In the genomic region with DNA sequence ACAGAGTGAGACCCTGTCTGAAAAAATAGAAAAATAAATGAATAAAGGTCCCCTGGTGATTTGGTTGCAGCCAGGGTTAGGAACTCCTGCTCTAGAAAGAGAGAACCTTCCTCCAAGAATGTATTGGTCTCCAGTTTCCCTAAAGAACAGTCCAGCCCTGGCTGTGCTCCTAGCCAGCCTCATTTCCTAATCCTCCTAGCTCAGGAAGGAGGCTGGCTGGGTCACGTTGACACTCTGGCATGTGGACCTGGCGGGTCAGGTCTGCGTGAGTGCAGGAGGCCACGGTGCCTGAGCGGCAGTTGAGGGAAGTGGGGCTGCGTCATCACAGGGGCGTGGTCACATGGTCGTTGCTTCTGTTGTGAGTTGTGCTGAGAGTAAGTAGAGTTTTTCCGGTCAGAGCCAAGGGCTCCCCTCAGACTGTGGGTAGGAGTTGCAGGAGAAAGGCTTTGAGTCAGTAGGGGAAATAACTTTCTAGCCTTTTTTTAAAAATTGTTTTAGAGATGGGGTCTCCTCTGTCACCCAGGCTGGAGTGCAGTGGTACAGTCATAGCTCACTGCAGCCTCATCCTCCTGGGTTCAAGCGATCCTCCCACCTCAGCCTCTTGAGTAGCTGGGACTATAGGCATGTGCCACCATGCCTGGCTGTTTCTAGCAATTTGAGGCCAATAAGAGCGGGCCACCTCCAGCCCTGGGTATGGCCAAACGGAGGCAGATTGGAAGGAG, we compare ENCODE assay signal across 8 cellular contexts.
DNase-seq lines count a peak whose midpoint lies in the region; ATAC-seq and TF ChIP-seq lines count a peak whose summit lies in the region.

No MANE protein-coding gene starts in this region.

- H3K4me1 ChIP-seq in HCT116 (ENCODE audit: control insufficient read depth in 1 of 2, insufficient read depth in 2 of 2, low read length in 2 of 2): peaks cover 45 to 55% of the 10 kb centered on the region in 2 experiments
- H3K4me1 ChIP-seq in OCI-LY1 (ENCODE audit: insufficient read depth, low read length, severe bottlenecking): peaks cover 78% of the 10 kb centered on the region

- intact Hi-C loops in HCT116 (cut with micrococcal nuclease): no loop called here
- intact Hi-C loops in posterior vena cava (cut with DNase I): loop anchor here in 1 of 2 donors (10.0 kb wide), 1 partner anchor 299 kb away; no protein-coding TSS in a partner anchor

- H3K36me3 ChIP-seq in HCT116 (ENCODE audit: control insufficient read depth in 1 of 2, insufficient read depth in 2 of 2, low read length in 2 of 2) (no peaks in the 10 kb centered on the region), OCI-LY1 (ENCODE audit: insufficient read depth, low read length) (no peaks in the 10 kb centered on the region)

- RAD21 ChIA-PET in HCT116 (lab: Charles Lee; ENCODE audit: low non-redundant PET in 1 of 2, low total read pairs in 2 of 2, uncharacterized antibody in 2 of 2, unreplicated experiment in 2 of 2): no interaction called here

- BruUV-seq in HCT116 (replicated peaks; lab: Mats Ljungman, UMichigan): no TSS peak

- H4K20me1 ChIP-seq in HCT116 (ENCODE audit: insufficient read depth): no peaks in the 10 kb centered on the region
- no peaks in the 10 kb centered on the region for H4K20me1 ChIP-seq in OCI-LY1 (ENCODE audit: insufficient read depth, low read length)

- H3K9me2 ChIP-seq in HCT116 (ENCODE audit: insufficient read depth) (no peaks in the 10 kb centered on the region), OCI-LY1 (ENCODE audit: low read depth, low read length) (no peaks in the 10 kb centered on the region)

- TF ChIP-seq CTCF in HCT116 (IDR thresholded peaks at IDR 0.05 in 2 of 3, conservative IDR thresholded peaks at IDR 0.05 in 1 of 3; ENCODE audit: borderline replicate concordance in 1 of 3, insufficient read depth in 1 of 3, low read depth in 2 of 3, low read length in 2 of 3) (no peak), OCI-LY1 (IDR thresholded peaks at IDR 0.05; ENCODE audit: low read length) (no peak), type B pancreatic cell (conservative IDR thresholded peaks at IDR 0.05) (no peak)

- H3K4me3 ChIP-seq in HCT116 (replicated peaks in 1 of 2; ENCODE audit: low read depth in 1 of 2, low read length in 2 of 2): peak overlapping the region; percentile 15 to 28
- H3K4me3 ChIP-seq in OCI-LY1 (ENCODE audit: low read depth, low read length, poor library complexity, severe bottlenecking): no peak overlapping the region

- H3K27ac Mint-ChIP-seq in type B pancreatic cell: peak overlapping the region; percentile 87

- H3K79me2 ChIP-seq in HCT116 (ENCODE audit: insufficient read depth, low read length): no peaks in the 10 kb centered on the region
- H3K79me2 ChIP-seq in OCI-LY1 (ENCODE audit: insufficient read depth, low read length): no peaks in the 10 kb centered on the region

- peak overlapping the region; percentile 24 for H2AFZ ChIP-seq in HCT116 (ENCODE audit: low read depth, low read length, poor library complexity, severe bottlenecking)
- H2AFZ ChIP-seq in OCI-LY1 (ENCODE audit: low read length): no peak overlapping the region

- H3K4me2 ChIP-seq in HCT116 (ENCODE audit: low read length) (peak overlapping the region; percentile 71), OCI-LY1 (ENCODE audit: low read length) (peak overlapping the region; percentile 42)

- no peak overlapping the region for H3K4me3 Mint-ChIP-seq in activated T-cell treated with anti-CD3 and anti-CD28 coated beads, Interleukin-2, amount 50 U/mL, for 4 hours
- H3K4me3 Mint-ChIP-seq in type B pancreatic cell: peak overlapping the region; percentile 74

- POLR2A ChIA-PET in HCT116 (lab: Charles Lee): interaction anchor here (0.9 kb wide), 1 partner anchor 89 kb away, joined by 3 read pairs; no protein-coding TSS in a partner anchor

- ATAC-seq in HCT116: peak; percentile 80
- peak; percentile 85 for ATAC-seq in activated T-cell treated with anti-CD3 and anti-CD28 coated beads, Interleukin-2, amount 50 U/mL, for 4 hours
- ATAC-seq in GM21619 (IDR thresholded peaks at IDR 0.05; ENCODE audit: unreplicated experiment): no peak

- H3K9me3 Mint-ChIP-seq in activated T-cell treated with anti-CD3 and anti-CD28 coated beads, Interleukin-2, amount 50 U/mL, for 4 hours: no peaks in the 10 kb centered on the region
- no peaks in the 10 kb centered on the region for H3K9me3 Mint-ChIP-seq in type B pancreatic cell

- H3K9ac ChIP-seq in HCT116 (ENCODE audit: low read length) (peak overlapping the region; percentile 37), OCI-LY1 (ENCODE audit: low read length) (peak overlapping the region; percentile 35; the same call in 1 of the 2 replicates)

- peak overlapping the region; percentile 29 for H3K27ac ChIP-seq in HCT116 (ENCODE audit: low read depth, low read length)
- peak overlapping the region; percentile 88 for H3K27ac ChIP-seq in OCI-LY1 (ENCODE audit: low read depth, low read length, poor library complexity, severe bottlenecking)

- peaks cover 2% of the 10 kb centered on the region for H3K27me3 Mint-ChIP-seq in activated T-cell treated with anti-CD3 and anti-CD28 coated beads, Interleukin-2, amount 50 U/mL, for 4 hours (ENCODE audit: low read depth)
- peaks cover 3% of the 10 kb centered on the region for H3K27me3 Mint-ChIP-seq in type B pancreatic cell

- peak; percentile 26 for DNase-seq in DMS79 treated with DMSO at 0.1 percent for 48 hours (lab: John Stamatoyannopoulos, UW)
- peak; percentile 65 for DNase-seq in HCT116 (ENCODE audit: low read depth, low spot score)
- peak; percentile 68 for DNase-seq in activated T-cell treated with anti-CD3 and anti-CD28 coated beads, Interleukin-2, amount 50 U/mL, for 4 hours
- DNase-seq in fibroblast of peridontal ligament (ENCODE audit: extremely low read depth): peak; percentile 68
- DNase-seq in posterior vena cava (ENCODE audit: low spot score): peak; percentile 98
- no peak for DNase-seq in type B pancreatic cell (ENCODE audit: extremely low spot score, unreplicated experiment)

- TF ChIP-seq RAD21 in HCT116 (IDR thresholded peaks at IDR 0.05; ENCODE audit: low read depth): no peak

- CTCF ChIA-PET in HCT116 (lab: Charles Lee): interaction anchor here (0.8 to 4.6 kb wide), 8 partner anchors 8 to 191 kb away, joined by 3 to 21 read pairs (median 4); no protein-coding TSS in a partner anchor

- peaks cover 46% of the 10 kb centered on the region for H3K4me1 Mint-ChIP-seq in activated T-cell treated with anti-CD3 and anti-CD28 coated beads, Interleukin-2, amount 50 U/mL, for 4 hours (ENCODE audit: low read depth)
- peaks cover 51% of the 10 kb centered on the region for H3K4me1 Mint-ChIP-seq in type B pancreatic cell (ENCODE audit: unreplicated experiment)

- H3F3A ChIP-seq in OCI-LY1 (ENCODE audit: insufficient read depth, low read length): no peaks in the 10 kb centered on the region

- no peaks in the 10 kb centered on the region for H3K9me3 ChIP-seq in HCT116 (ENCODE audit: control insufficient read depth in 1 of 2, insufficient read depth in 1 of 2, low read depth in 1 of 2, low read length in 2 of 2)
- H3K9me3 ChIP-seq in OCI-LY1 (ENCODE audit: low read length): no peaks in the 10 kb centered on the region

- TF ChIP-seq POLR2A in HCT116 (IDR thresholded peaks at IDR 0.05; ENCODE audit: borderline replicate concordance, extremely low read depth, insufficient read depth, insufficient read length): peak; percentile 46

- no peaks in the 10 kb centered on the region for H3K27me3 ChIP-seq in HCT116 (ENCODE audit: insufficient read depth, low read length)
- H3K27me3 ChIP-seq in OCI-LY1 (ENCODE audit: insufficient read depth, low read length): 0 out of 2 replicates have a peak, but pooled peaks cover 5% of the 10 kb centered on the region

- no peaks in the 10 kb centered on the region for H3K36me3 Mint-ChIP-seq in activated T-cell treated with anti-CD3 and anti-CD28 coated beads, Interleukin-2, amount 50 U/mL, for 4 hours (ENCODE audit: insufficient read depth)
- no peaks in the 10 kb centered on the region for H3K36me3 Mint-ChIP-seq in type B pancreatic cell

TF ChIP-seq in HCT116, 20 proteins besides CTCF, POLR2A, EP300 and RAD21:
- TF ChIP-seq EGR1 (IDR thresholded peaks at IDR 0.05; ENCODE audit: low read depth): no peak
- TF ChIP-seq POLR2AphosphoS5 (IDR thresholded peaks at IDR 0.05; ENCODE audit: low read depth, low read length): peak; percentile 58
- TF ChIP-seq ELF1 (IDR thresholded peaks at IDR 0.05; ENCODE audit: borderline replicate concordance, low read depth): no peak
- TF ChIP-seq, protein P1, sequence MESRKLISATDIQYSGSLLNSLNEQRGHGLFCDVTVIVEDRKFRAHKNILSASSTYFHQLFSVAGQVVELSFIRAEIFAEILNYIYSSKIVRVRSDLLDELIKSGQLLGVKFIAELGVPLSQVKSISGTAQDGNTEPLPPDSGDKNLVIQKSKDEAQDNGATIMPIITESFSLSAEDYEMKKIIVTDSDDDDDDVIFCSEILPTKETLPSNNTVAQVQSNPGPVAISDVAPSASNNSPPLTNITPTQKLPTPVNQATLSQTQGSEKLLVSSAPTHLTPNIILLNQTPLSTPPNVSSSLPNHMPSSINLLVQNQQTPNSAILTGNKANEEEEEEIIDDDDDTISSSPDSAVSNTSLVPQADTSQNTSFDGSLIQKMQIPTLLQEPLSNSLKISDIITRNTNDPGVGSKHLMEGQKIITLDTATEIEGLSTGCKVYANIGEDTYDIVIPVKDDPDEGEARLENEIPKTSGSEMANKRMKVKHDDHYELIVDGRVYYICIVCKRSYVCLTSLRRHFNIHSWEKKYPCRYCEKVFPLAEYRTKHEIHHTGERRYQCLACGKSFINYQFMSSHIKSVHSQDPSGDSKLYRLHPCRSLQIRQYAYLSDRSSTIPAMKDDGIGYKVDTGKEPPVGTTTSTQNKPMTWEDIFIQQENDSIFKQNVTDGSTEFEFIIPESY (IDR thresholded peaks at IDR 0.05; ENCODE audit: extremely low read depth, insufficient replicate concordance, low read length): no peak
- TF ChIP-seq CEBPB (IDR thresholded peaks at IDR 0.05; ENCODE audit: low read depth): no peak
- no peak for TF ChIP-seq FOSL1 (IDR thresholded peaks at IDR 0.05; ENCODE audit: low read depth)
- no peak for TF ChIP-seq SRF (IDR thresholded peaks at IDR 0.05; ENCODE audit: low read depth)
- no peak for TF ChIP-seq TCF7L2 (IDR thresholded peaks at IDR 0.05; ENCODE audit: borderline replicate concordance, extremely low read depth, insufficient read depth, insufficient read length)
TF ChIP-seq in HCT116: peak in this region for 1.
